In genomic region chr12:1488908-1489381, GRCh38 we compare ENCODE assay signal across 9 cellular contexts.
A peak's percentile ranks its signal among the peaks of the same experiment; 100 is the strongest.
DNase-seq lines count a peak whose midpoint lies in the region; TF ChIP-seq lines count a peak whose summit lies in the region.
"Had no signal": no experiment of that assay in that cellular context is flagged by ENCODE, and none has a peak within 500 bp of the region (broad histone marks: within the 10 kb centered on the region; RNA-seq: fewer than 3 reads in every experiment).

No MANE protein-coding gene starts in this region.

- H3K9me3 ChIP-seq in neural progenitor cell (ENCODE audit: low read depth) = no peaks in the 10 kb centered on the region
- H3K9me3 ChIP-seq in MG63 = no peaks in the 10 kb centered on the region

- peaks cover 26% of the 10 kb centered on the region for H3F3A ChIP-seq in neural progenitor cell (ENCODE audit: low read depth)

- no peak overlapping the region for H3K4me3 Mint-ChIP-seq in neural progenitor cell

- no peaks in the 10 kb centered on the region for H3K36me3 ChIP-seq in neural progenitor cell
- H3K36me3 ChIP-seq in MG63 = peaks cover 35% of the 10 kb centered on the region

- no peak overlapping the region for H3K4me3 ChIP-seq in NB4 (ENCODE audit: low read depth, low read length)
- no peak overlapping the region for H3K4me3 ChIP-seq in cardiac fibroblast (replicated peaks in 1 of 2; ENCODE audit: low read depth in 2 of 2, low read length in 2 of 2)
- no peak overlapping the region for H3K4me3 ChIP-seq in neural progenitor cell
- H3K4me3 ChIP-seq in MG63 = no peak overlapping the region

- peak overlapping the region; percentile 26 for H3K27ac ChIP-seq in neural progenitor cell

- TF ChIP-seq POLR2A in NB4 (IDR thresholded peaks at IDR 0.05; ENCODE audit: extremely low read depth, insufficient read length) = no peak

- no peak overlapping the region for H2AFZ ChIP-seq in neural progenitor cell (replicated peaks)

- no peak overlapping the region for H3K9ac ChIP-seq in neural progenitor cell

- peak overlapping the region; percentile 1 for H3K4me2 ChIP-seq in neural progenitor cell

- no peaks in the 10 kb centered on the region for H3K79me2 ChIP-seq in neural progenitor cell (ENCODE audit: low read depth)

- H3K4me1 ChIP-seq in neural progenitor cell = peaks cover 14% of the 10 kb centered on the region

- peaks cover 5% of the 10 kb centered on the region for H3K27me3 Mint-ChIP-seq in neural progenitor cell (ENCODE audit: insufficient read depth, low read depth)

- peak overlapping the region; percentile 55 for H3K27ac Mint-ChIP-seq in neural progenitor cell

- H4K20me1 ChIP-seq in neural progenitor cell (ENCODE audit: low read depth) = no peaks in the 10 kb centered on the region

- H3K36me3 Mint-ChIP-seq in neural progenitor cell = peaks cover 35% of the 10 kb centered on the region

- H3K27me3 ChIP-seq in neural progenitor cell = no peaks in the 10 kb centered on the region
- no peaks in the 10 kb centered on the region for H3K27me3 ChIP-seq in MG63

- TF ChIP-seq CTCF in NB4 (IDR thresholded peaks at IDR 0.05; ENCODE audit: low read depth, low read length) = no peak
- TF ChIP-seq CTCF in cardiac fibroblast (IDR thresholded peaks at IDR 0.05; ENCODE audit: low read depth, low read length) = no peak
- no peak for TF ChIP-seq CTCF in neural progenitor cell (IDR thresholded peaks at IDR 0.05)

- peaks cover 4% of the 10 kb centered on the region for H3K9me3 Mint-ChIP-seq in neural progenitor cell

- H3K4me1 Mint-ChIP-seq in neural progenitor cell = peaks cover 22% of the 10 kb centered on the region

- peak; percentile 82 for DNase-seq in EH (ENCODE audit: low read depth)
- peak; percentile 55 for DNase-seq in NB4 (ENCODE audit: low read depth)
- DNase-seq in cardiac fibroblast (ENCODE audit: low read depth in 2 of 2) = peak; percentile 69 to 75
- peak; percentile 67 for DNase-seq in neural progenitor cell (ENCODE audit: low spot score)
- no peak for DNase-seq in NCI-H748 (lab: John Stamatoyannopoulos, UW; ENCODE audit: unreplicated experiment)
- DNase-seq in LoVo (ENCODE audit: low spot score) = no peak
- DNase-seq in MG63 = no peak
- DNase-seq in HUDEP-2 (lab: John Stamatoyannopoulos, UW; ENCODE audit: unreplicated experiment in 76 of 76) = no peak
- DNase-seq: PC-3 had no signal

Comparison
In these comparisons a context has a peak if more than half of its experiments do, and no peak if none do; other contexts are left out.
1. DNase-seq: peak in EH (single experiment), NB4 (single experiment), cardiac fibroblast (2 of 2) and neural progenitor cell (single experiment); none in NCI-H748 (single experiment), LoVo (single experiment), MG63 (single experiment) and HUDEP-2 (0 of 76).